Comparison of ENCODE assay signal across 9 cellular contexts in genomic region chr15:68586274-68586961, GRCh38. TPM values are rescaled to one million over a fixed set of nuclear protein-coding genes. Genes with fewer than 3 reads are reported as not detected.
A peak's percentile ranks its signal among the peaks of the same experiment; 100 is the strongest.
DNase-seq lines count a peak whose midpoint lies in the region; ATAC-seq and TF ChIP-seq lines count a peak whose summit lies in the region.
"Had no signal": no experiment of that assay in that cellular context is flagged by ENCODE, and none has a peak within 500 bp of the region (broad histone marks: within the 10 kb centered on the region; RNA-seq: fewer than 3 reads in every experiment).

No MANE protein-coding gene starts in this region.

- DNase-seq in GM03348 (ENCODE audit: low spot score) (peak; percentile 63), NCI-H226 (peak; percentile 98), endothelial cell (ENCODE audit: low spot score) (no peak), sciatic nerve (ENCODE audit: low spot score) (peak; percentile 37), hippocampal formation (lab: John Stamatoyannopoulos, UW) (no peak), cerebellar nuclear complex (lab: John Stamatoyannopoulos, UW) (no peak)
- DNase-seq in naive thymus-derived CD4-positive, alpha-beta T cell: no peak

- H3K4me1 ChIP-seq in naive thymus-derived CD4-positive, alpha-beta T cell (ENCODE audit: control insufficient read depth in 2 of 2, insufficient read depth in 2 of 2, low read length in 2 of 2): no peaks in the 10 kb centered on the region

- peaks cover 79% of the 10 kb centered on the region for H3K4me1 Mint-ChIP-seq in endothelial cell (ENCODE audit: unreplicated experiment)
- peaks cover 2 to 11% (median 8%) of the 10 kb centered on the region in 7 donors for H3K4me1 Mint-ChIP-seq in naive thymus-derived CD4-positive, alpha-beta T cell

- no peaks in the 10 kb centered on the region for H3K9me3 Mint-ChIP-seq in endothelial cell (ENCODE audit: unreplicated experiment)
- H3K9me3 Mint-ChIP-seq in naive thymus-derived CD4-positive, alpha-beta T cell: no peaks in the 10 kb centered on the region

- H3K36me3 Mint-ChIP-seq in endothelial cell (ENCODE audit: low read depth, unreplicated experiment): no peaks in the 10 kb centered on the region
- H3K36me3 Mint-ChIP-seq in naive thymus-derived CD4-positive, alpha-beta T cell: no peaks in the 10 kb centered on the region

- POLR2A ChIA-PET in naive thymus-derived CD4-positive, alpha-beta T cell (lab: Charles Lee): no interaction called here

- no peak overlapping the region for H3K4me3 ChIP-seq in naive thymus-derived CD4-positive, alpha-beta T cell (ENCODE audit: low read length)
- H3K4me3 ChIP-seq: tibial artery had no signal

- H3K4me3 Mint-ChIP-seq in endothelial cell (ENCODE audit: unreplicated experiment): no peak overlapping the region
- H3K4me3 Mint-ChIP-seq in naive thymus-derived CD4-positive, alpha-beta T cell: no peak overlapping the region

- H3K9me3 ChIP-seq in naive thymus-derived CD4-positive, alpha-beta T cell (ENCODE audit: control insufficient read depth in 2 of 3, low read length in 3 of 3): no peaks in the 10 kb centered on the region
- H3K9me3 ChIP-seq: tibial artery had no signal

- H3K27ac Mint-ChIP-seq in endothelial cell (ENCODE audit: unreplicated experiment): peak overlapping the region; percentile 13
- peak overlapping the region in 1 of 9 donors; percentile 17 for H3K27ac Mint-ChIP-seq in naive thymus-derived CD4-positive, alpha-beta T cell

- no peaks in the 10 kb centered on the region for H3K36me3 ChIP-seq in naive thymus-derived CD4-positive, alpha-beta T cell (ENCODE audit: control insufficient read depth in 2 of 3, insufficient read depth in 3 of 3, low read length in 3 of 3)
- H3K36me3 ChIP-seq: tibial artery had no signal

- no peak for TF ChIP-seq CTCF in endothelial cell (IDR thresholded peaks at IDR 0.05; ENCODE audit: unreplicated experiment)

- CTCF ChIA-PET in naive thymus-derived CD4-positive, alpha-beta T cell (lab: Charles Lee): no interaction called here

- intact Hi-C loops in sciatic nerve (cut with DNase I): no loop called here
- intact Hi-C loops in naive thymus-derived CD4-positive, alpha-beta T cell (cut with micrococcal nuclease): no loop called here

- H3K27me3 Mint-ChIP-seq in endothelial cell (ENCODE audit: unreplicated experiment): peaks cover 16% of the 10 kb centered on the region
- H3K27me3 Mint-ChIP-seq in naive thymus-derived CD4-positive, alpha-beta T cell: peaks cover 0 to 9% (median 3%) of the 10 kb centered on the region in 5 donors

- no peaks in the 10 kb centered on the region for H3K27me3 ChIP-seq in naive thymus-derived CD4-positive, alpha-beta T cell (ENCODE audit: control insufficient read depth in 2 of 2, insufficient read depth in 2 of 2, low read length in 2 of 2)
- H3K27me3 ChIP-seq: tibial artery had no signal

- no peak overlapping the region for H3K27ac ChIP-seq in naive thymus-derived CD4-positive, alpha-beta T cell (ENCODE audit: low read depth, low read length)

- ATAC-seq in sciatic nerve (no peak), HG03095 (IDR thresholded peaks at IDR 0.05; ENCODE audit: unreplicated experiment) (no peak)
- no peak for ATAC-seq in naive thymus-derived CD4-positive, alpha-beta T cell

RNA-seq across cellular contexts. Expression of gene CORO2B, which starts 7.6 kb away (rescaled TPM):
- 71.7 TPM for total RNA-seq in endothelial cell (ENCODE audit: unreplicated experiment)
- 10.2 TPM for total RNA-seq in sciatic nerve
- total RNA-seq in naive thymus-derived CD4-positive, alpha-beta T cell: under 1 TPM in 1 of 5 experiments, not detected in 4; 0.15 TPM
- not detected for polyA plus RNA-seq in naive thymus-derived CD4-positive, alpha-beta T cell

Comparison
In these comparisons a context has a peak if more than half of its experiments do, and no peak if none do; other contexts are left out.
1. DNase-seq: peak in GM03348 (single experiment), NCI-H226 (single experiment) and sciatic nerve (single experiment); none in endothelial cell (single experiment), hippocampal formation (0 of 2), naive thymus-derived CD4-positive, alpha-beta T cell (0 of 9) and cerebellar nuclear complex (0 of 2).